1 cellular context compared by ENCODE assay signal in the genomic region with DNA sequence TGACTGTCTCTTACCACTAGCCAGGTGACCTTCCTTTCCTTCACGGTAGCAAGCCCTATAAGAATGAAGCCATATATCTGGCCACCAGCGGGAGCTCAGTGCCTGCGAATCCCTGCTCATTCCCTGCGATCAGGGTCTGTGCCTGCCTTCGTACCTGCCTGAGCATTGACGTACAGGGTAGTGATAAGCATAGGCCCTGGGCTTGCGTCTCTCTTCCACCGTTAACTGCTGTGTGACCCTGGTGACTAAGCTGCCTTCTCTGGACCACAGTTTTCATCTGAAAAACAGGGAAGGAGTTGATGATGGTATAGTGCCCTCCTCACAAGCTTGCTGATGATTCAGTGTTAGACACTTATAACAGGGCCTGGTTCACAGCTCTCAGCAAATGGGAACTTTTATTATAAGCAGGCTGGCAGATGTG.
TF ChIP-seq lines count a peak whose summit lies in the region.

No MANE protein-coding gene starts in this region.

TF ChIP-seq in GM12878, 131 proteins besides CTCF, POLR2A, EP300 and RAD21:
- TF ChIP-seq WRNIP1 (IDR thresholded peaks at IDR 0.05; ENCODE audit: borderline replicate concordance, low read depth, low read length) (0 out of 2 replicates have a peak, but pooled peaks have one; percentile 6), FOXK2 (IDR thresholded peaks at IDR 0.05) (no peak), SMARCA5 (IDR thresholded peaks at IDR 0.05) (peak; percentile 55; the same call in 1 of the 2 replicates), CREM (IDR thresholded peaks at IDR 0.05; ENCODE audit: low read depth) (0 out of 2 replicates have a peak, but pooled peaks have one; percentile 9), ZNF207 (IDR thresholded peaks at IDR 0.05; ENCODE audit: borderline replicate concordance) (no peak)
TF ChIP-seq in GM12878: peak in this region for 3.
